12 cellular contexts compared by ENCODE assay signal in the genomic region with DNA sequence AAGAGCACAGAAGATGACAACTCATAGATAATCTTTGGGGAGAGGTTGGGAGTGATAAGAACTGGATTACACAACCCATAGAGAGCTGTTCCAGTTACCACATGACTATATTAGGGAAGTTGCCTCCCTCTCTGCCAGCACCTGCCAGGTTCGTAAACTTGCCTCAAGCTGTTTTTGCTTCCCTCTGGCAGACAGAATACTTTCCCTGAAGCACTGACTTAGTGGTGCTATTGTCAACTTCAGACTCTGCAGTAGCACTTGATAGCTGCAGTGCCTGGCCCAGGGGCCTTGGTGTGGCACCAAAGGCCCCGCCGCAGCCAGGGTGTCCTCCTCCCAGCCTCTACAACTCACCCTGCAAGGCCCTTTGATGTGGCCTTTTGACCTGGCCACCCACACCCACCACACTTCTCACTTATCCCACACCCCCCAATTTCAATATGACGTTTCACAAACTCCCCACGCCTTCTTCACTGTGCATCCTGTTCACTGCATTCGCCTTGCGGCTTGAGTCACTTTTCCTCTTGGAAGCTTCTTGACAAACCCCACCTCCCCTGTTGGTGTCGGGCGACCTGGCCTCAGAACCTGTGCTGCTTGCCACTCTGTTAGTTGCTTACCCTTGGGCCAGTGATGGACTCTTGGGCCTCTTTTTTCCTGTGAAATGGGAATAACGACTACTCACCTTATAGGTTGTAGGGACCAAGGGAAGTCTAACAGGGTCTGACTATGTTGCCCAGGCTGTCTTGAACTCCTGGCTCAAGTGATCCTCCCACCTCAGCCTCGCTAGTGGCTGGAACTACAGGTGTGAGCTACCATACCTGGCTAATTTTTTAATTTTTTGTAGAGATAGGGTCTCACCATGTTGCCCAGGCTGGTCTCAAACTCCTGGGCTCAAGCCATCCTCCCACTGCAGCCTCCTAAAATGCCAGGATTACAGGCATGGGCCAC. TPM values are rescaled to one million over a fixed set of nuclear protein-coding genes. Genes with fewer than 3 reads are reported as not detected.
DNase-seq lines count a peak whose midpoint lies in the region; ATAC-seq and TF ChIP-seq lines count a peak whose summit lies in the region.
"Had no signal": no experiment of that assay in that cellular context is flagged by ENCODE, and none has a peak within 500 bp of the region (broad histone marks: within the 10 kb centered on the region; RNA-seq: fewer than 3 reads in every experiment).

No MANE protein-coding gene starts in this region.

- TF ChIP-seq EP300 in Ishikawa (IDR thresholded peaks at IDR 0.05; ENCODE audit: borderline replicate concordance) = no peak

- TF ChIP-seq CTCF in hepatocyte (IDR thresholded peaks at IDR 0.05; ENCODE audit: poor library complexity) = no peak

- peak overlapping the region; percentile 62 for H3K9ac ChIP-seq in iPS-15b (ENCODE audit: low read depth, low read length)
- H3K9ac ChIP-seq: BLaER1 had no signal

- peaks cover 37% of the 10 kb centered on the region for H3K4me1 ChIP-seq in iPS-15b (ENCODE audit: control insufficient read depth, insufficient read depth, low read length)
- no peaks in the 10 kb centered on the region for H3K4me1 ChIP-seq in aorta (ENCODE audit: control insufficient read depth in 1 of 2, insufficient read depth in 2 of 2, low read length in 2 of 2)
- H3K4me1 ChIP-seq in hepatocyte (ENCODE audit: insufficient read depth) = peaks cover 6% of the 10 kb centered on the region
- H3K4me1 ChIP-seq: transverse colon had no signal

- H3K4me3 ChIP-seq in iPS-15b (ENCODE audit: low read depth, low read length) (no peak overlapping the region), aorta (ENCODE audit: low read length in 2 of 2) (no peak overlapping the region), hepatocyte (no peak overlapping the region)
- H3K4me3 ChIP-seq: BLaER1, transverse colon had no signal

- 90% methylated on average over 11 of the region's 11 CpGs for WGBS in aorta, 2 donors
- WGBS in hepatocyte (ENCODE audit: low lambda C conversion rate, missing lambda C conversion rate) = 82% methylated on average over 11 of the region's 11 CpGs

- intact Hi-C loops in aorta (cut with DNase I) = no loop called here

- no peak overlapping the region for H3K4me2 ChIP-seq in hepatocyte
- H3K4me2 ChIP-seq: BLaER1 had no signal

- no peaks in the 10 kb centered on the region for H3K79me2 ChIP-seq in hepatocyte

- peak; percentile 78 for DNase-seq in A172 (ENCODE audit: low spot score)
- peak; percentile 69 for DNase-seq in SIG-M5 treated with dmso at 0.1 percent for 504 hours (lab: John Stamatoyannopoulos, UW; ENCODE audit: unreplicated experiment)
- no peak for DNase-seq in aorta
- no peak for DNase-seq in hepatocyte (ENCODE audit: low spot score)
- DNase-seq: activated CD8-positive, alpha-beta memory T cell treated with anti-CD3 and anti-CD28 coated beads, Interleukin-2, amount 50 U/mL, for 48 hours; NCI-H1092; transverse colon had no signal

- H3K27me3 ChIP-seq in iPS-15b (ENCODE audit: control insufficient read depth, insufficient read depth, low read length) (no peaks in the 10 kb centered on the region), aorta (ENCODE audit: control insufficient read depth in 1 of 2, insufficient read depth in 2 of 2, low read length in 1 of 2) (no peaks in the 10 kb centered on the region), hepatocyte (no peaks in the 10 kb centered on the region)
- H3K27me3 ChIP-seq: BLaER1 had no signal

- H3K36me3 ChIP-seq in iPS-15b (ENCODE audit: control insufficient read depth, insufficient read depth, low read length) (no peaks in the 10 kb centered on the region), aorta (ENCODE audit: control insufficient read depth in 1 of 2, insufficient read depth in 2 of 2, low read length in 1 of 2) (no peaks in the 10 kb centered on the region), hepatocyte (replicated peaks; ENCODE audit: insufficient read depth, low read depth) (no peaks in the 10 kb centered on the region)
- H3K36me3 ChIP-seq: BLaER1, transverse colon had no signal

- H3K9me3 ChIP-seq in iPS-15b (ENCODE audit: control insufficient read depth, insufficient read depth, low read length) (no peaks in the 10 kb centered on the region), aorta (ENCODE audit: control insufficient read depth, low read length) (no peaks in the 10 kb centered on the region), hepatocyte (ENCODE audit: low read depth) (no peaks in the 10 kb centered on the region)
- H3K9me3 ChIP-seq: BLaER1, transverse colon had no signal

- no peak for ATAC-seq in HG03565 (IDR thresholded peaks at IDR 0.05; ENCODE audit: unreplicated experiment)
- ATAC-seq in GM21390 (IDR thresholded peaks at IDR 0.05; ENCODE audit: unreplicated experiment) = no peak
- ATAC-seq in aorta (ENCODE audit: low FRiP score) = no peak

- no peak overlapping the region for H2AFZ ChIP-seq in hepatocyte

- H3K9me2 ChIP-seq in hepatocyte (replicated peaks; ENCODE audit: insufficient read depth) = no peaks in the 10 kb centered on the region

- no peak for TF ChIP-seq RAD21 in Ishikawa (IDR thresholded peaks at IDR 0.05; ENCODE audit: low read depth)

- H3K27ac ChIP-seq in aorta (ENCODE audit: low read depth in 1 of 2, low read length in 2 of 2) = no peak overlapping the region
- H3K27ac ChIP-seq in hepatocyte = no peak overlapping the region
- H3K27ac ChIP-seq: BLaER1, transverse colon had no signal

- H4K20me1 ChIP-seq in hepatocyte (ENCODE audit: insufficient read depth, poor library complexity, severe bottlenecking) = no peaks in the 10 kb centered on the region
- H4K20me1 ChIP-seq: BLaER1 had no signal

TF ChIP-seq in Ishikawa, 13 proteins besides CTCF, POLR2A, EP300 and RAD21:
- 0 out of 2 replicates have a peak, but pooled peaks have one; percentile 37 for TF ChIP-seq CEBPB (IDR thresholded peaks at IDR 0.05)
- TF ChIP-seq, protein P1, sequence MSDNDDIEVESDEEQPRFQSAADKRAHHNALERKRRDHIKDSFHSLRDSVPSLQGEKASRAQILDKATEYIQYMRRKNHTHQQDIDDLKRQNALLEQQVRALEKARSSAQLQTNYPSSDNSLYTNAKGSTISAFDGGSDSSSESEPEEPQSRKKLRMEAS (IDR thresholded peaks at IDR 0.05) = no peak

RNA-seq across cellular contexts. Expression of gene PODXL, which starts 50.2 kb away (rescaled TPM):
- 446 and 531 TPM in 2 replicates for total RNA-seq in A172 (2014; rRNA removed; shearing (Covaris generic))
- 10 to 100 TPM; 27.3 to 55.5 TPM for total RNA-seq in aorta
- polyA plus RNA-seq in aorta = 1 to 10 TPM; 1.7 to 1.9 TPM
- 52.8 and 77.3 TPM in 2 replicates for total RNA-seq in hepatocyte
- polyA plus RNA-seq in hepatocyte = 84.1 and 99.2 TPM in 2 replicates

Comparison
In these comparisons a context has a peak if more than half of its experiments do, and no peak if none do; other contexts are left out.
1. DNase-seq: peak in A172 (single experiment) and SIG-M5 treated with dmso at 0.1 percent for 504 hours (single experiment); none in aorta (0 of 2) and hepatocyte (single experiment).